ENCODE assay signal across 8 cellular contexts in genomic region chr7:39854616-39855324, GRCh38.
DNase-seq lines count a peak whose midpoint lies in the region; ATAC-seq and TF ChIP-seq lines count a peak whose summit lies in the region.
"Not testable (repeated sequence)": the region's sequence is repeated elsewhere in the genome, so short reads cannot be mapped to it uniquely, and the experiment has no call there.

No MANE protein-coding gene starts in this region.

- not testable (repeated sequence) for H3K27me3 ChIP-seq in CD8-positive, alpha-beta T cell (ENCODE audit: insufficient read depth, low read length); MM.1S (replicated peaks; ENCODE audit: insufficient read depth, low read length); esophagus muscularis mucosa; stomach

- H3K27me3 Mint-ChIP-seq in CD8-positive, alpha-beta T cell (ENCODE audit: low read depth): peaks cover 22% of the 10 kb centered on the region
- H3K27me3 Mint-ChIP-seq in activated naive CD4-positive, alpha-beta T cell treated with anti-CD3 and anti-CD28 coated beads, Interleukin-2, amount 50 U/mL, for 24 hours: peaks cover 24% of the 10 kb centered on the region

- not testable (repeated sequence) for H3K9me3 ChIP-seq in CD8-positive, alpha-beta T cell (ENCODE audit: low read length); MM.1S (replicated peaks; ENCODE audit: insufficient read depth, low read length); esophagus muscularis mucosa; mucosa of descending colon; stomach

- TF ChIP-seq CTCF in CD8-positive, alpha-beta T cell (IDR thresholded peaks at IDR 0.05); MM.1S (IDR thresholded peaks at IDR 0.05; ENCODE audit: low read length); esophagus muscularis mucosa (IDR thresholded peaks at IDR 0.05); mucosa of descending colon (IDR thresholded peaks at IDR 0.05); stomach (IDR thresholded peaks at IDR 0.05): not testable (repeated sequence)

- H3K36me3 ChIP-seq in CD8-positive, alpha-beta T cell (ENCODE audit: insufficient read depth, low read length); MM.1S (replicated peaks; ENCODE audit: insufficient read depth, low read length); esophagus muscularis mucosa; mucosa of descending colon (ENCODE audit: low read depth); stomach: not testable (repeated sequence)

- peaks cover 12% of the 10 kb centered on the region for H3K4me1 Mint-ChIP-seq in CD8-positive, alpha-beta T cell (ENCODE audit: low read depth)
- not testable (repeated sequence) for H3K4me1 Mint-ChIP-seq in activated naive CD4-positive, alpha-beta T cell treated with anti-CD3 and anti-CD28 coated beads, Interleukin-2, amount 50 U/mL, for 24 hours

- not testable (repeated sequence) for H4K20me1 ChIP-seq in MM.1S (ENCODE audit: insufficient read depth, low read length)

- H2AFZ ChIP-seq in MM.1S (ENCODE audit: low read length): not testable (repeated sequence)

- not testable (repeated sequence) for H3K9me2 ChIP-seq in MM.1S (replicated peaks; ENCODE audit: insufficient read depth, low read length)

- not testable (repeated sequence) for H3K9ac ChIP-seq in MM.1S (ENCODE audit: low read length)

- POLR2A ChIA-PET in CD8-positive, alpha-beta T cell (lab: Charles Lee): interaction anchor here (0.6 kb wide), 1 partner anchor 27 kb away, joined by 4 read pairs; no protein-coding TSS in a partner anchor

- H3K9me3 Mint-ChIP-seq in CD8-positive, alpha-beta T cell; activated naive CD4-positive, alpha-beta T cell treated with anti-CD3 and anti-CD28 coated beads, Interleukin-2, amount 50 U/mL, for 24 hours: not testable (repeated sequence)

- H3K79me2 ChIP-seq in MM.1S (ENCODE audit: low read length): not testable (repeated sequence)

- intact Hi-C loops in CD8-positive, alpha-beta T cell (cut with DNase I, micrococcal nuclease); esophagus muscularis mucosa (cut with DNase I); mucosa of descending colon (cut with DNase I, micrococcal nuclease); stomach (cut with DNase I; ENCODE audit: low total_unique reads): not testable (repeated sequence)

- H3K4me1 ChIP-seq in CD8-positive, alpha-beta T cell (ENCODE audit: insufficient read depth, low read length); MM.1S (ENCODE audit: low read length); esophagus muscularis mucosa; mucosa of descending colon (ENCODE audit: low read depth); stomach: not testable (repeated sequence)

- H3K4me3 ChIP-seq in CD8-positive, alpha-beta T cell (ENCODE audit: low read depth, low read length); MM.1S (ENCODE audit: low read length); mucosa of descending colon: not testable (repeated sequence)
- H3K4me3 ChIP-seq in esophagus muscularis mucosa: peak overlapping the region; percentile 41 to 54 (median 45)
- peak overlapping the region; percentile 33 to 46 (median 38) for H3K4me3 ChIP-seq in stomach

- 22% methylated on average over 22 of the region's 36 CpGs for WGBS in esophagus muscularis mucosa
- WGBS in stomach, 5 donors: 12 to 27% (median 16%) methylated on average over 21 to 35 of the region's 36 CpGs

- not testable (repeated sequence) for TF ChIP-seq EP300 in esophagus muscularis mucosa (IDR thresholded peaks at IDR 0.05); stomach (IDR thresholded peaks at IDR 0.05)

- not testable (repeated sequence) for DNase-seq in CD8-positive, alpha-beta T cell; MM.1S; esophagus muscularis mucosa (ENCODE audit: extremely low spot score); mucosa of descending colon; stomach

- 0 out of 2 replicates have a peak overlapping the region, but pooled peaks have one; percentile 18 for H3K4me2 ChIP-seq in MM.1S (ENCODE audit: low read depth, low read length)

- H3K27ac ChIP-seq in CD8-positive, alpha-beta T cell (ENCODE audit: low read depth, low read length); MM.1S (ENCODE audit: low read length); esophagus muscularis mucosa (replicated peaks in 1 of 4); stomach: not testable (repeated sequence)

- CTCF ChIA-PET in CD8-positive, alpha-beta T cell (lab: Charles Lee): not testable (repeated sequence)

- not testable (repeated sequence) for H3K36me3 Mint-ChIP-seq in CD8-positive, alpha-beta T cell; activated naive CD4-positive, alpha-beta T cell treated with anti-CD3 and anti-CD28 coated beads, Interleukin-2, amount 50 U/mL, for 24 hours

- H3F3A ChIP-seq in MM.1S (ENCODE audit: insufficient read depth, low read length): not testable (repeated sequence)

- peak overlapping the region; percentile 75 for H3K4me3 Mint-ChIP-seq in CD8-positive, alpha-beta T cell
- H3K4me3 Mint-ChIP-seq in activated naive CD4-positive, alpha-beta T cell treated with anti-CD3 and anti-CD28 coated beads, Interleukin-2, amount 50 U/mL, for 24 hours: peak overlapping the region; percentile 85

- not testable (repeated sequence) for H3K27ac Mint-ChIP-seq in CD8-positive, alpha-beta T cell; activated naive CD4-positive, alpha-beta T cell treated with anti-CD3 and anti-CD28 coated beads, Interleukin-2, amount 50 U/mL, for 24 hours

- peak; percentile 100 for ATAC-seq in CD8-positive, alpha-beta T cell
- ATAC-seq in GM19463 (IDR thresholded peaks at IDR 0.05; ENCODE audit: unreplicated experiment): peak; percentile 73
- peak; percentile 79 for ATAC-seq in HG02852 (IDR thresholded peaks at IDR 0.05; ENCODE audit: unreplicated experiment)
- peak; percentile 76 for ATAC-seq in mucosa of descending colon

- TF ChIP-seq POLR2A in esophagus muscularis mucosa (IDR thresholded peaks at IDR 0.05; ENCODE audit: low read depth); stomach (IDR thresholded peaks at IDR 0.05): not testable (repeated sequence)
